In the genomic region with DNA sequence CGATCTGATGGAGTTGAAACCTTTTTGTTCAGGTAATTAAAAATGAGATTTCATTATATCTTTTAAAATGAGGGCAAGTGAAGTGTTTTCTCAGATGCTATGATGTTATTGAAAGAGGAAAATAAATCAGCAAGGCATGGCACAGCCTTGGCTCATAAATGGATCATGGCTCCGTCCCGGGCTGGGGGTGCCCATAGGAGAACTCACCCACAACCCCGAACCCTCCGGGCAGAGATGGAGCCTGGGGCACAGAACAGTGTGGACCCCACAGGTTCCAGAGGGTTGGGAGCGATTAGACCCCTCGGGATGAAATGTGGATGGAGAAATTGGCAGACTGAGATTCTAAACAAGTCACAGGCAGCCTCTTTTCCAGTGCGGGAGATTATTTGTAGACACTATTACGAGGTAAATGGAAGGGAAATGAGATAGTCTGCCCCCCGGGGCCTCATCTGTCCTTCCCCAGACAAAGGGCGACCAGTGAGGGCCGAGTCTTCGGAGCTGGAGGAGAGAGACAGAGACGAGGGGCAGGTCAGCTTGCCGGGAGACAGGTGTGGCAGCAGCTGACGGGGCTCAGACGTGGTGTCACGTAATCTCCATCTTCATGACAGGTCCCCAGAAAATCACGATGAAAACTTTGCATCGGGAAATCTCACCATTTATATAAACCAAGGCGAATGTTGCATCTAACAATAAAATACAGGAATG, we compare ENCODE assay signal across 23 cellular contexts. TPM values are rescaled to one million over a fixed set of nuclear protein-coding genes. Genes with fewer than 3 reads are reported as not detected.
DNase-seq lines count a peak whose midpoint lies in the region; ATAC-seq and TF ChIP-seq lines count a peak whose summit lies in the region.
"Had no signal": no experiment of that assay in that cellular context is flagged by ENCODE, and none has a peak within 500 bp of the region (broad histone marks: within the 10 kb centered on the region; RNA-seq: fewer than 3 reads in every experiment).

No MANE protein-coding gene starts in this region.

- no peak overlapping the region for H3K27ac Mint-ChIP-seq in chondrocyte (ENCODE audit: unreplicated experiment)

- peaks cover 36% of the 10 kb centered on the region for H3K27me3 Mint-ChIP-seq in chondrocyte (ENCODE audit: low read depth)

- intact Hi-C loops in upper lobe of right lung (cut with DNase I), result no loop called here

- H3K27ac ChIP-seq in upper lobe of right lung (no peak overlapping the region), substantia nigra (ENCODE audit: low read depth, low read length, poor library complexity, severe bottlenecking) (no peak overlapping the region)
- H3K27ac ChIP-seq: 22Rv1, C4-2B had no signal

- H3K36me3 Mint-ChIP-seq in chondrocyte (ENCODE audit: low read depth), result peaks cover 2% of the 10 kb centered on the region

- H3K4me3 Mint-ChIP-seq in chondrocyte (ENCODE audit: unreplicated experiment), result no peak overlapping the region

- no peaks in the 10 kb centered on the region for H3K4me1 ChIP-seq in upper lobe of right lung

- H3K4me3 ChIP-seq in upper lobe of right lung, result no peak overlapping the region

- no peaks in the 10 kb centered on the region for H3K36me3 ChIP-seq in upper lobe of right lung

- no peak for TF ChIP-seq CTCF in chondrocyte (IDR thresholded peaks at IDR 0.05)
- no peak for TF ChIP-seq CTCF in upper lobe of right lung (IDR thresholded peaks at IDR 0.05)

- DNase-seq in NCI-H1092 treated with DMSO at 0.1 percent for 48 hours (lab: John Stamatoyannopoulos, UW) (peak; percentile 4), NCI-H1092 (lab: John Stamatoyannopoulos, UW) (no peak), NCI-H524 treated with DMSO at 0.1 percent for 48 hours (lab: John Stamatoyannopoulos, UW) (peak; percentile 2), chondrocyte (ENCODE audit: low spot score) (peak; percentile 54), upper lobe of right lung (peak; percentile 43), substantia nigra (lab: John Stamatoyannopoulos, UW) (no peak), SK-N-DZ (ENCODE audit: low spot score) (no peak)
- DNase-seq: AML-193, COR-L47, GDM1, KG1, NCI-H1436, NCI-H2081 treated with DMSO at 0.1 percent for 48 hours, NCI-H226, NCI-H526, OCI-M1, SHP77, T-helper 1 cell had no signal

- H3K27me3 ChIP-seq in upper lobe of right lung, result peaks cover 42% of the 10 kb centered on the region

- no peaks in the 10 kb centered on the region for H3K4me1 Mint-ChIP-seq in chondrocyte (ENCODE audit: low read depth)

- ATAC-seq in upper lobe of right lung (no peak), GM21786 (IDR thresholded peaks at IDR 0.05; ENCODE audit: unreplicated experiment) (no peak)
- ATAC-seq: HepG2 had no signal

- H3K9me3 ChIP-seq in upper lobe of right lung, result no peaks in the 10 kb centered on the region

- no peaks in the 10 kb centered on the region for H3K9me3 Mint-ChIP-seq in chondrocyte (ENCODE audit: low read depth)

RNA-seq across cellular contexts. Expression of a gene that starts 33.7 kb away (rescaled TPM):
- total RNA-seq in chondrocyte (23.7 to 31.3 TPM (median 25.7 TPM) in 3 replicates), upper lobe of right lung (23.5 TPM)
- polyA plus RNA-seq in SK-N-DZ (2014; cell fraction: cytosol; rRNA removed), result 41.2 and 51.3 TPM in 2 replicates
- polyA plus RNA-seq in SK-N-DZ (2014; cell fraction: nucleus; rRNA removed), result 38.4 and 60.3 TPM in 2 replicates

RNA-seq across cellular contexts. Expression of a gene that starts 35.2 kb away (rescaled TPM):
- total RNA-seq in chondrocyte (37.4 to 50.8 TPM (median 48.3 TPM) in 3 replicates), upper lobe of right lung (29.4 TPM)
- 34.0 and 40.7 TPM in 2 replicates for polyA plus RNA-seq in SK-N-DZ (2014; cell fraction: cytosol; rRNA removed)
- polyA plus RNA-seq in SK-N-DZ (2014; cell fraction: nucleus; rRNA removed), result 30.7 and 33.6 TPM in 2 replicates

RNA-seq across cellular contexts. Expression of a gene that starts 47.9 kb away (rescaled TPM):
- total RNA-seq in chondrocyte (not detected in 3 replicates), upper lobe of right lung (not detected)
- not detected in 2 replicates for polyA plus RNA-seq in SK-N-DZ (2014; cell fraction: cytosol; rRNA removed)
- polyA plus RNA-seq in SK-N-DZ (2014; cell fraction: nucleus; rRNA removed), result not detected in 2 replicates
- total RNA-seq: H4, HepG2 had no signal
- polyA plus RNA-seq: HepG2 had no signal

Comparison
In these comparisons a context has a peak if more than half of its experiments do, and no peak if none do; other contexts are left out.
1. DNase-seq: peak in NCI-H1092 treated with DMSO at 0.1 percent for 48 hours (single experiment), NCI-H524 treated with DMSO at 0.1 percent for 48 hours (single experiment), chondrocyte (single experiment) and upper lobe of right lung (single experiment); none in NCI-H1092 (single experiment), substantia nigra (0 of 49) and SK-N-DZ (single experiment).